ENCODE assay signal across 25 cellular contexts in genomic region chr17:61645898-61646297, GRCh38. TPM values are rescaled to one million over a fixed set of nuclear protein-coding genes. Genes with fewer than 3 reads are reported as not detected.
"Had no signal": no experiment of that assay in that cellular context is flagged by ENCODE, and none has a peak within 500 bp of the region (broad histone marks: within the 10 kb centered on the region; RNA-seq: fewer than 3 reads in every experiment).

No MANE protein-coding gene starts in this region.

- DNase-seq: activated CD4-positive, alpha-beta T cell treated with anti-CD3 and anti-CD28 coated beads for 36 hours; activated CD4-positive, CD25-positive, alpha-beta regulatory T cell; activated naive CD4-positive, alpha-beta T cell; activated T-cell treated with anti-CD3 and anti-CD28 coated beads for 4 hours; activated T-cell treated with anti-CD3 and anti-CD28 coated beads, Interleukin-2, amount 50 U/mL, for 72 hours; central memory CD4-positive, alpha-beta T cell; hippocampal formation; left cardiac atrium; left ventricle myocardium superior; mucosa of descending colon; right lobe of liver; stimulated activated CD4-positive, alpha-beta T cell treated with anti-CD3 and anti-CD28 coated beads, Interleukin-12 subunit alpha, Interleukin-12 subunit beta, amount 100 ng/mL, for 4 hours; stimulated activated CD4-positive, alpha-beta T cell treated with anti-CD3 and anti-CD28 coated beads, Interleukin-4, amount 100 ng/mL, for 1 hour; substantia nigra; thyroid gland had no signal

RNA-seq across cellular contexts. Expression of gene NACA2, which starts 54.9 kb away (rescaled TPM):
- total RNA-seq: activated CD4-positive, alpha-beta T cell treated with anti-CD3 and anti-CD28 coated beads for 36 hours; activated naive CD4-positive, alpha-beta T cell treated with anti-CD3 and anti-CD28 coated beads, Interleukin-2, amount 50 U/mL, for 72 hours; activated T-cell treated with anti-CD3 and anti-CD28 coated beads, Interleukin-2, amount 50 U/mL, for 72 hours; breast epithelium; endothelial cell of umbilical vein; left cardiac atrium; left ventricle myocardium superior; lung microvascular endothelial cell; mesenteric fat pad; mucosa of descending colon; myocyte; osteocyte; posterior vena cava; renal cortical epithelial cell; right lobe of liver; thyroid gland; ureter had no signal
